ENCODE assay signal across 16 cellular contexts in the genomic region with DNA sequence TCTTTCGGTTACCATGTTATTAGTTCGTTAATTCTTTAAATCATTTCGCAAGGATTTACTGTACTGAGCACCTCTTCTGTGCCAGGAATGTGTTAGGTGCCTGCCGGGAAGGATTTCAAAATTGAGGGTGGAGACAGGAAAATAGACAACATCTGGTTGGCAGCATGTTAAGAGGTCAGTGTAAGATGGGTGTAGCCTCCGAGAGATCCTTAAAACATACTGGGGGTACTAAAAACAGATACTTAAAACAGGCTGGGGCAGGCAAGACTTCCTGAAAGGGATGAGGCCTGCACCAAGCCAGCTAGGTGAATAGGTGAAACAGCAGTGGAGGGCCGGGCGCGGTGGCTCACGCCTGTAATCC.
A peak's percentile ranks its signal among the peaks of the same experiment; 100 is the strongest.
DNase-seq lines count a peak whose midpoint lies in the region; ATAC-seq and TF ChIP-seq lines count a peak whose summit lies in the region.
"Had no signal": no experiment of that assay in that cellular context is flagged by ENCODE, and none has a peak within 500 bp of the region (broad histone marks: within the 10 kb centered on the region; RNA-seq: fewer than 3 reads in every experiment).

No MANE protein-coding gene starts in this region.

- POLR2A ChIA-PET in MCF 10A (lab: Yijun Ruan, JAX), result interaction anchor here (0.6 to 2.6 kb wide), 9 partner anchors 11 to 322 kb away, joined by 3 to 11 read pairs (median 4); no protein-coding TSS in a partner anchor

- H3K27ac Mint-ChIP-seq in MCF 10A (ENCODE audit: low read depth, unreplicated experiment), result peak overlapping the region; percentile 90
- H3K27ac Mint-ChIP-seq: CD14-positive monocyte had no signal

- no peaks in the 10 kb centered on the region for H3K36me3 Mint-ChIP-seq in MCF 10A (ENCODE audit: insufficient read depth, unreplicated experiment)
- H3K36me3 Mint-ChIP-seq: CD14-positive monocyte had no signal

- no peaks in the 10 kb centered on the region for H3K36me3 ChIP-seq in tibial artery

- no peak overlapping the region for H3K4me3 ChIP-seq in AG10803 (ENCODE audit: low read length)
- no peak overlapping the region for H3K4me3 ChIP-seq in tibial artery

- CTCF ChIA-PET in MCF 10A (lab: Yijun Ruan, JAX), result no interaction called here

- ATAC-seq in omental fat pad (ENCODE audit: low FRiP score) (peak; percentile 71), HG03460 (IDR thresholded peaks at IDR 0.05; ENCODE audit: unreplicated experiment) (no peak)

- intact Hi-C loops in MCF 10A (cut with micrococcal nuclease), result no loop called here
- intact Hi-C loops in tibial artery (cut with DNase I; ENCODE audit: low total_unique reads), result no loop called here

- no peaks in the 10 kb centered on the region for H3K9me3 ChIP-seq in tibial artery

- DNase-seq in AG10803 (ENCODE audit: low read depth) (peak; percentile 35), MCF 10A (ENCODE audit: unreplicated experiment) (peak; percentile 94), fibroblast of gingiva (ENCODE audit: low read depth) (peak; percentile 63), omental fat pad (ENCODE audit: low spot score) (no peak), kidney tubule cell (ENCODE audit: low spot score) (no peak), RKO (ENCODE audit: low spot score) (no peak), tibial artery (no peak)
- DNase-seq: COR-L47, KBM-7, NCI-H1092, NCI-H226, NCI-H526, OCI-M1 had no signal

- TF ChIP-seq CTCF in AG10803 (conservative IDR thresholded peaks at IDR 0.05; ENCODE audit: low read length) (no peak), MCF 10A (IDR thresholded peaks at IDR 0.05; ENCODE audit: unreplicated experiment) (no peak), omental fat pad (IDR thresholded peaks at IDR 0.05) (no peak), tibial artery (IDR thresholded peaks at IDR 0.05) (no peak)

- no peak overlapping the region for H3K27ac ChIP-seq in tibial artery
- H3K27ac ChIP-seq: HL-60 had no signal

- no peaks in the 10 kb centered on the region for H3K27me3 Mint-ChIP-seq in MCF 10A (ENCODE audit: insufficient read depth, unreplicated experiment)

- H3K27me3 ChIP-seq in tibial artery, result no peaks in the 10 kb centered on the region

- no TSS peak for BruUV-seq in MCF 10A (replicated peaks; lab: Mats Ljungman, UMichigan)

- H3K4me1 Mint-ChIP-seq in MCF 10A (ENCODE audit: insufficient read depth, unreplicated experiment), result peaks cover 12% of the 10 kb centered on the region

- peak overlapping the region; percentile 15 for H3K4me3 Mint-ChIP-seq in MCF 10A (ENCODE audit: unreplicated experiment)
- H3K4me3 Mint-ChIP-seq: CD14-positive monocyte had no signal

- H3K4me1 ChIP-seq in tibial artery, result no peaks in the 10 kb centered on the region

- no peaks in the 10 kb centered on the region for H3K9me3 Mint-ChIP-seq in MCF 10A (ENCODE audit: unreplicated experiment)

Comparison
In these comparisons a context has a peak if more than half of its experiments do, and no peak if none do; other contexts are left out.
1. DNase-seq: peak in AG10803 (single experiment), MCF 10A (single experiment) and fibroblast of gingiva (single experiment); none in omental fat pad (single experiment), kidney tubule cell (single experiment), RKO (single experiment) and tibial artery (0 of 2).